In the genomic region with DNA sequence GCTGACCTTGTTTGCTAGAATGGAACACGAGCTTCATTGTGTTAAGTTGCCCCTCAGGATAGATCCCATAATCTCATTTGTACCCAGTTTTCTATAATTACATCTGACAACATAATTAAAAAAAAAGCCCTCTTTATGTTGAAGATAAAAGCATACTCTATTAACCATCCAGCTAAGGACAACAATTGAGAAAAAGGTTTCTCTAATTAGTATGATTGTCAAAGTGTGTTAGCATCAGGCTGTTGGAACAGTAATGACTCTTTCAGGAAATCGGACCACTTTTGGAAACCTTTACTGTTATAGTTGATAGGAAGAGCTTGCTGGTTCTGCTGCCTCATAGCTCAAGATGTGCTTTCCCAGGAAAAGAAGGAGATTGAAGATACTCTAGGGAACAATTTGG, we compare ENCODE assay signal across 16 cellular contexts.
DNase-seq lines count a peak whose midpoint lies in the region; ATAC-seq and TF ChIP-seq lines count a peak whose summit lies in the region.
"Had no signal": no experiment of that assay in that cellular context is flagged by ENCODE, and none has a peak within 500 bp of the region (broad histone marks: within the 10 kb centered on the region; RNA-seq: fewer than 3 reads in every experiment).

No MANE protein-coding gene starts in this region.

- H3K4me3 ChIP-seq in heart right ventricle: no peak overlapping the region

- no peaks in the 10 kb centered on the region for H3K27me3 ChIP-seq in heart right ventricle

- no peak overlapping the region for H3K27ac ChIP-seq in heart right ventricle
- H3K27ac ChIP-seq: HL-60, RWPE1 had no signal

- H3K9me3 ChIP-seq in heart right ventricle: no peaks in the 10 kb centered on the region
- H3K9me3 ChIP-seq: Caco-2 had no signal

- H3K36me3 ChIP-seq in heart right ventricle: no peaks in the 10 kb centered on the region

- DNase-seq in NCI-H1105 (lab: John Stamatoyannopoulos, UW) (peak; percentile 50), NCI-H1436 treated with DMSO at 0.1 percent for 48 hours (lab: John Stamatoyannopoulos, UW) (peak; percentile 99), NCI-H748 treated with DMSO at 0.1 percent for 48 hours (lab: John Stamatoyannopoulos, UW) (peak; percentile 86), cerebellar cortex (ENCODE audit: low spot score) (peak; percentile 31), heart right ventricle (no peak), NOMO-1 treated with dmso at 0.1 percent for 144 hours (lab: John Stamatoyannopoulos, UW; ENCODE audit: unreplicated experiment) (no peak), left lobe of liver (ENCODE audit: low spot score) (no peak)
- DNase-seq: Caco-2, H7, Kasumi-1, MM.1S, NCI-H146, NCI-H510A, T-helper 9 cell had no signal

- H3K4me1 ChIP-seq in heart right ventricle: no peaks in the 10 kb centered on the region
- H3K4me1 ChIP-seq: Caco-2 had no signal

- no peak for TF ChIP-seq CTCF in heart right ventricle (IDR thresholded peaks at IDR 0.05)

- 62 to 66% methylated on average over 2 of the region's 2 CpGs for WGBS in heart right ventricle, 2 donors

- intact Hi-C loops in heart right ventricle (cut with DNase I): no loop called here

- ATAC-seq in heart right ventricle: no peak
- no peak for ATAC-seq in left lobe of liver

Comparison
In these comparisons a context has a peak if more than half of its experiments do, and no peak if none do; other contexts are left out.
1. DNase-seq: peak in NCI-H1105 (single experiment), NCI-H1436 treated with DMSO at 0.1 percent for 48 hours (single experiment), NCI-H748 treated with DMSO at 0.1 percent for 48 hours (single experiment) and cerebellar cortex (single experiment); none in heart right ventricle (0 of 2), NOMO-1 treated with dmso at 0.1 percent for 144 hours (single experiment) and left lobe of liver (single experiment).